Comparison of ENCODE assay signal across 9 cellular contexts in genomic region chr15:98734472-98735284, GRCh38.
DNase-seq lines count a peak whose midpoint lies in the region; ATAC-seq, FAIRE-seq and TF ChIP-seq lines count a peak whose summit lies in the region.
"Had no signal": no experiment of that assay in that cellular context is flagged by ENCODE, and none has a peak within 500 bp of the region (broad histone marks: within the 10 kb centered on the region; RNA-seq: fewer than 3 reads in every experiment).

No MANE protein-coding gene starts in this region.

- peaks cover 75% of the 10 kb centered on the region for H3K4me1 ChIP-seq in HUES48 (ENCODE audit: control insufficient read depth, insufficient read depth, low read length)
- H3K4me1 ChIP-seq in GM12878 (ENCODE audit: control insufficient read depth, insufficient read depth, low read length): no peaks in the 10 kb centered on the region

- ATAC-seq in GM12878: peak; percentile 52; the same call in 2 of the 3 replicates

- RAD21 ChIA-PET in GM12878 (lab: Charles Lee; ENCODE audit: unreplicated experiment): no interaction called here

- H3K79me2 ChIP-seq in GM12878 (ENCODE audit: control insufficient read depth, insufficient read depth, low read length): no peaks in the 10 kb centered on the region

- H4K20me1 ChIP-seq in GM12878 (ENCODE audit: control insufficient read depth, insufficient read depth): no peaks in the 10 kb centered on the region

- H2AFZ ChIP-seq in GM12878 (ENCODE audit: control insufficient read depth, low read depth, low read length): peak overlapping the region; percentile 56

- SMC1A ChIA-PET in GM12878 (lab: Charles Lee; ENCODE audit: uncharacterized antibody, unreplicated experiment): no interaction called here

- intact Hi-C loops in GM12878 (cut with micrococcal nuclease; ENCODE audit: unreplicated experiment): no loop called here

- WGBS in GM12878 (ENCODE audit: insufficient coverage, insufficient replicate concordance, low lambda C conversion rate, missing lambda C conversion rate): 14% methylated on average over 10 of the region's 10 CpGs

- POLR2A ChIA-PET in AG04450 (lab: Yijun Ruan, JAX) (interaction anchor here (0.6 kb wide), 1 partner anchor 752 kb away, joined by 4 read pairs; no protein-coding TSS in a partner anchor), GM12878 (lab: Charles Lee) (no interaction called here)

- H3K27me3 ChIP-seq in AG04450 (ENCODE audit: control insufficient read depth, insufficient read depth, low read length) (no peaks in the 10 kb centered on the region), HUES48 (ENCODE audit: control insufficient read depth, insufficient read depth, low read length) (no peaks in the 10 kb centered on the region), GM12878 (replicated peaks in 1 of 2; ENCODE audit: control insufficient read depth in 2 of 2, insufficient read depth in 2 of 2, low read length in 1 of 2) (no peaks in the 10 kb centered on the region)

- H3K27ac ChIP-seq in AG04450 (ENCODE audit: low read depth, low read length) (peak overlapping the region; percentile 11), HUES48 (ENCODE audit: low read depth, low read length) (peak overlapping the region; percentile 13), GM12878 (ENCODE audit: control insufficient read depth, insufficient read depth) (no peak overlapping the region)

- TF ChIP-seq RAD21 in GM12878 (IDR thresholded peaks at IDR 0.05; ENCODE audit: insufficient read depth, low read depth, low read length): no peak

- TF ChIP-seq POLR2A in GM12878 (IDR thresholded peaks at IDR 0.05; ENCODE audit: low read depth, low read length): no peak

- in situ Hi-C loops in GM12878 (cut with MboI) (no loop called here), G401 (cut with HindIII; ENCODE audit: low sequenced_read_pairs) (no loop called here)

- no peak for FAIRE-seq in GM12878 (lab: Jason Lieb, UNC)

- H3K9me3 ChIP-seq in AG04450 (ENCODE audit: control insufficient read depth, insufficient read depth, low read length) (no peaks in the 10 kb centered on the region), HUES48 (ENCODE audit: control insufficient read depth, insufficient read depth, low read length) (no peaks in the 10 kb centered on the region), GM12878 (replicated peaks; ENCODE audit: control insufficient read depth, insufficient read depth, low read length) (no peaks in the 10 kb centered on the region)

- H3K9ac ChIP-seq in HUES48 (ENCODE audit: low read depth, low read length) (no peak overlapping the region), GM12878 (ENCODE audit: control insufficient read depth, insufficient read depth, low read length) (no peak overlapping the region)

- DNase-seq in AG04450 (ENCODE audit: low read depth, low spot score) (no peak), GM12878 (ENCODE audit: low read depth, low spot score) (no peak), left kidney (ENCODE audit: low read depth, low spot score) (peak; percentile 88), H4 (ENCODE audit: low spot score) (no peak), activated T-cell treated with anti-CD3 and anti-CD28 coated beads for 4 hours (no peak), G401 (ENCODE audit: low spot score) (no peak), foreskin melanocyte (no peak)
- DNase-seq: CD4-positive, alpha-beta memory T cell had no signal

- H3K36me3 ChIP-seq in HUES48 (ENCODE audit: control insufficient read depth, insufficient read depth, low read length) (no peaks in the 10 kb centered on the region), GM12878 (ENCODE audit: control insufficient read depth in 2 of 2, insufficient read depth in 2 of 2, low read length in 1 of 2) (no peaks in the 10 kb centered on the region)

- CTCF ChIA-PET in AG04450 (lab: Charles Lee) (no interaction called here), GM12878 (lab: Yijun Ruan, JAX) (no interaction called here)

- TF ChIP-seq CTCF in AG04450 (IDR thresholded peaks at IDR 0.05; ENCODE audit: low read depth, low read length): no peak
- TF ChIP-seq CTCF in GM12878 (IDR thresholded peaks at IDR 0.05 in 2 of 3, conservative IDR thresholded peaks at IDR 0.05 in 1 of 3; ENCODE audit: control insufficient read depth in 2 of 3, extremely low read depth in 1 of 3, insufficient read depth in 1 of 3, low read depth in 3 of 3, low read length in 3 of 3): no peak

- no peak for TF ChIP-seq EP300 in GM12878 (IDR thresholded peaks at IDR 0.05; ENCODE audit: borderline replicate concordance in 1 of 2, control insufficient read depth in 1 of 2, low read depth in 2 of 2, low read length in 2 of 2)

- H3K4me3 ChIP-seq in AG04450 (ENCODE audit: low read depth, low read length) (no peak overlapping the region), HUES48 (ENCODE audit: low read depth, low read length) (no peak overlapping the region), GM12878 (no peak overlapping the region)

- BruUV-seq in GM12878 (replicated peaks; lab: Mats Ljungman, UMichigan): no TSS peak

- H3K4me2 ChIP-seq in GM12878 (ENCODE audit: control insufficient read depth, insufficient read depth): no peak overlapping the region

TF ChIP-seq in GM12878, 131 proteins besides CTCF, POLR2A, EP300 and RAD21 (continues in another document):
- TF ChIP-seq PRDM15 (CRISPR knock-in tag; IDR thresholded peaks at IDR 0.05): no peak
- TF ChIP-seq DPF2 (IDR thresholded peaks at IDR 0.05): no peak
- no peak for TF ChIP-seq MTA3 (IDR thresholded peaks at IDR 0.05; ENCODE audit: borderline replicate concordance, low read length)
- TF ChIP-seq NR2C1 (IDR thresholded peaks at IDR 0.05): no peak
- TF ChIP-seq JUND (IDR thresholded peaks at IDR 0.05; ENCODE audit: low read depth, low read length): no peak
- TF ChIP-seq ZNF592 (IDR thresholded peaks at IDR 0.05): no peak
